In genomic region chr17:69046130-69046807, GRCh38 we compare ENCODE assay signal across 17 cellular contexts. TPM values are rescaled to one million over a fixed set of nuclear protein-coding genes. Genes with fewer than 3 reads are reported as not detected.
DNase-seq lines count a peak whose midpoint lies in the region; ATAC-seq and TF ChIP-seq lines count a peak whose summit lies in the region.
"Had no signal": no experiment of that assay in that cellular context is flagged by ENCODE, and none has a peak within 500 bp of the region (broad histone marks: within the 10 kb centered on the region; RNA-seq: fewer than 3 reads in every experiment).

No MANE protein-coding gene starts in this region.

- H3K27ac Mint-ChIP-seq in WTC11: no peak overlapping the region

- no peak overlapping the region for H3K4me3 Mint-ChIP-seq in WTC11

- H3K27me3 Mint-ChIP-seq in WTC11 (ENCODE audit: low read depth): no peaks in the 10 kb centered on the region

- no peak for TF ChIP-seq EP300 in transverse colon (IDR thresholded peaks at IDR 0.05; ENCODE audit: low read depth)

- no peaks in the 10 kb centered on the region for H3K36me3 Mint-ChIP-seq in WTC11

- H3K4me1 ChIP-seq in left ventricle myocardium inferior: peaks cover 19% of the 10 kb centered on the region
- peaks cover 18% of the 10 kb centered on the region for H3K4me1 ChIP-seq in hepatocyte (ENCODE audit: insufficient read depth)
- H3K4me1 ChIP-seq in transverse colon: peaks cover 0 to 28% (median 12%) of the 10 kb centered on the region in 4 donors
- peaks cover 0 to 4% of the 10 kb centered on the region in 2 donors for H3K4me1 ChIP-seq in thyroid gland

- no peak for ATAC-seq in Right ventricle myocardium inferior
- ATAC-seq in WTC11: peak; percentile 68
- ATAC-seq: Panc1 had no signal

- intact Hi-C loops in left ventricle myocardium inferior (cut with micrococcal nuclease): no loop called here
- intact Hi-C loops in Right ventricle myocardium inferior (cut with DNase I): loop anchor here (10.0 kb wide), 1 partner anchor 81 kb away; no protein-coding TSS in a partner anchor
- intact Hi-C loops in transverse colon (cut with DNase I; ENCODE audit: low total_unique reads): no loop called here
- intact Hi-C loops in thyroid gland (cut with DNase I): no loop called here

- no peaks in the 10 kb centered on the region for H3K9me2 ChIP-seq in hepatocyte (replicated peaks; ENCODE audit: insufficient read depth)

- H3K4me2 ChIP-seq in hepatocyte: peak overlapping the region; percentile 62

- H3K27me3 ChIP-seq in left ventricle myocardium inferior (ENCODE audit: low read depth): no peaks in the 10 kb centered on the region
- H3K27me3 ChIP-seq in hepatocyte: no peaks in the 10 kb centered on the region
- H3K27me3 ChIP-seq in transverse colon: no peaks in the 10 kb centered on the region
- no peaks in the 10 kb centered on the region for H3K27me3 ChIP-seq in thyroid gland
- H3K27me3 ChIP-seq: MG63 had no signal

- in situ Hi-C loops in transverse colon (cut with MboI; ENCODE audit: low pct_ligation_motif_present in 1 of 4, low pct_unique_long_range_greater_than_20kb in 1 of 4, low sequenced_read_pairs in 3 of 4): no loop called here

- H3K36me3 ChIP-seq in left ventricle myocardium inferior: peaks cover 40% of the 10 kb centered on the region
- H3K36me3 ChIP-seq in hepatocyte (replicated peaks; ENCODE audit: insufficient read depth, low read depth): no peaks in the 10 kb centered on the region
- no peaks in the 10 kb centered on the region for H3K36me3 ChIP-seq in transverse colon
- H3K36me3 ChIP-seq in thyroid gland: peaks cover 0 to 10% of the 10 kb centered on the region in 2 donors
- H3K36me3 ChIP-seq: MG63 had no signal

- no peak for TF ChIP-seq POLR2A in transverse colon (IDR thresholded peaks at IDR 0.05)
- no peak for TF ChIP-seq POLR2A in thyroid gland (IDR thresholded peaks at IDR 0.05)

- 52% methylated on average over 4 of the region's 4 CpGs for WGBS in hepatocyte (ENCODE audit: low lambda C conversion rate, missing lambda C conversion rate)
- 84 to 87% methylated on average over 4 of the region's 4 CpGs for WGBS in transverse colon (ENCODE audit: low coverage in 1 of 2), 2 donors
- 88 to 89% methylated on average over 4 of the region's 4 CpGs for WGBS in thyroid gland, 2 donors

- no peak for TF ChIP-seq CTCF in left ventricle myocardium inferior (IDR thresholded peaks at IDR 0.05; ENCODE audit: borderline replicate concordance)
- TF ChIP-seq CTCF in WTC11 (IDR thresholded peaks at IDR 0.05): no peak
- no peak for TF ChIP-seq CTCF in hepatocyte (IDR thresholded peaks at IDR 0.05; ENCODE audit: poor library complexity)
- no peak for TF ChIP-seq CTCF in transverse colon (IDR thresholded peaks at IDR 0.05)
- TF ChIP-seq CTCF in thyroid gland (IDR thresholded peaks at IDR 0.05): no peak
- TF ChIP-seq CTCF in coronary artery (IDR thresholded peaks at IDR 0.05): no peak

- no peaks in the 10 kb centered on the region for H3K79me2 ChIP-seq in hepatocyte

- no peaks in the 10 kb centered on the region for H4K20me1 ChIP-seq in hepatocyte (ENCODE audit: insufficient read depth, poor library complexity, severe bottlenecking)

- no peak overlapping the region for H2AFZ ChIP-seq in hepatocyte

- peak overlapping the region; percentile 85 for H3K27ac ChIP-seq in left ventricle myocardium inferior (replicated peaks)
- peak overlapping the region; percentile 8 for H3K27ac ChIP-seq in hepatocyte
- peak overlapping the region; percentile 70 to 87 (median 82) for H3K27ac ChIP-seq in transverse colon
- H3K27ac ChIP-seq in thyroid gland: no peak overlapping the region
- peak overlapping the region in 1 of 2 donors; percentile 26 for H3K27ac ChIP-seq in coronary artery

- POLR2A ChIA-PET in WTC11 (lab: Charles Lee): no interaction called here

- no peaks in the 10 kb centered on the region for H3K9me3 Mint-ChIP-seq in WTC11

- H3K9me3 ChIP-seq in left ventricle myocardium inferior (replicated peaks) (peaks cover 18% of the 10 kb centered on the region), hepatocyte (ENCODE audit: low read depth) (no peaks in the 10 kb centered on the region), transverse colon (no peaks in the 10 kb centered on the region), thyroid gland (no peaks in the 10 kb centered on the region)
- H3K9me3 ChIP-seq: MG63 had no signal

- DNase-seq in left ventricle myocardium inferior (no peak), Right ventricle myocardium inferior (ENCODE audit: missing footprints) (no peak), WTC11 (ENCODE audit: low spot score) (no peak), hepatocyte (ENCODE audit: low spot score) (no peak), transverse colon (no peak), NCI-H1694 (lab: John Stamatoyannopoulos, UW) (no peak), thyroid gland (no peak), coronary artery (ENCODE audit: low spot score) (no peak)
- DNase-seq: C1 segment of cervical spinal cord, MG63, NCI-H1092 treated with DMSO at 0.1 percent for 48 hours, NCI-H187 treated with DMSO at 0.1 percent for 48 hours, NCI-H2171, NCI-H446 treated with DMSO at 0.1 percent for 48 hours, NCI-H748 treated with DMSO at 0.1 percent for 48 hours, Right ventricle myocardium superior had no signal

- H3K4me1 Mint-ChIP-seq in WTC11: no peaks in the 10 kb centered on the region

- CTCF ChIA-PET in WTC11 (lab: Charles Lee): no interaction called here

- no peak overlapping the region for H3K4me3 ChIP-seq in left ventricle myocardium inferior
- no peak overlapping the region for H3K4me3 ChIP-seq in hepatocyte
- no peak overlapping the region for H3K4me3 ChIP-seq in transverse colon
- no peak overlapping the region for H3K4me3 ChIP-seq in thyroid gland (replicated peaks in 1 of 3)
- H3K4me3 ChIP-seq in coronary artery: no peak overlapping the region
- H3K4me3 ChIP-seq: MG63 had no signal

TF ChIP-seq in WTC11, 78 proteins besides CTCF, POLR2A, EP300 and RAD21:
- no peak for TF ChIP-seq ZBTB21 (CRISPR knock-in tag; IDR thresholded peaks at IDR 0.05; ENCODE audit: borderline replicate concordance)
- no peak for TF ChIP-seq SP1 (CRISPR knock-in tag; conservative IDR thresholded peaks at IDR 0.05)
- TF ChIP-seq CREB1 (CRISPR knock-in tag; IDR thresholded peaks at IDR 0.05): no peak
- no peak for TF ChIP-seq GRHL2 (CRISPR knock-in tag; IDR thresholded peaks at IDR 0.05; ENCODE audit: insufficient replicate concordance, severe bottlenecking)
- no peak for TF ChIP-seq ZNF423 (CRISPR knock-in tag; IDR thresholded peaks at IDR 0.05)

RNA-seq across cellular contexts. Expression of gene ABCA9, which starts 14.5 kb away (rescaled TPM):
- 13.0 TPM for total RNA-seq in left ventricle myocardium inferior
- 32.7 TPM for total RNA-seq in Right ventricle myocardium inferior
- total RNA-seq in WTC11 (2021): not detected in 3 replicates
- 0.60 and 6.6 TPM in 2 replicates for total RNA-seq in hepatocyte
- polyA plus RNA-seq in hepatocyte: 0.34 and 1.4 TPM in 2 replicates
- total RNA-seq in transverse colon: 10 to 100 TPM in 2 of 4 donors, 1 to 10 TPM in 2; 5.8 to 23.8 (median 13.9) TPM
- 10 to 100 TPM; 11.9 to 40.2 (median 25.4) TPM for total RNA-seq in thyroid gland

Comparison
In these comparisons a context has a peak if more than half of its experiments do, and no peak if none do; other contexts are left out.
1. H3K27ac ChIP-seq: peak in left ventricle myocardium inferior (single experiment), hepatocyte (single experiment) and transverse colon (4 of 4); none in thyroid gland (0 of 3).